18 cellular contexts compared by ENCODE assay signal in genomic region chr11:38014405-38014804, GRCh38.
DNase-seq lines count a peak whose midpoint lies in the region; ATAC-seq and TF ChIP-seq lines count a peak whose summit lies in the region.
"Had no signal": no experiment of that assay in that cellular context is flagged by ENCODE, and none has a peak within 500 bp of the region (broad histone marks: within the 10 kb centered on the region; RNA-seq: fewer than 3 reads in every experiment).

No MANE protein-coding gene starts in this region.

- no peaks in the 10 kb centered on the region for H3K9me3 Mint-ChIP-seq in endothelial cell (ENCODE audit: unreplicated experiment)

- H3K27me3 Mint-ChIP-seq in endothelial cell (ENCODE audit: unreplicated experiment), result peaks cover 1% of the 10 kb centered on the region
- H3K27me3 Mint-ChIP-seq: activated CD4-positive, alpha-beta memory T cell treated with anti-CD3 and anti-CD28 coated beads, Interleukin-2, amount 10 ng/mL, durations not matched to agents 7 days and 5 days; activated naive CD8-positive, alpha-beta T cell treated with anti-CD3 and anti-CD28 coated beads for 36 hours had no signal

- H3K36me3 Mint-ChIP-seq in endothelial cell (ENCODE audit: low read depth, unreplicated experiment), result no peaks in the 10 kb centered on the region
- H3K36me3 Mint-ChIP-seq: activated naive CD8-positive, alpha-beta T cell treated with anti-CD3 and anti-CD28 coated beads for 36 hours had no signal

- intact Hi-C loops in sciatic nerve (cut with DNase I), result no loop called here

- no peaks in the 10 kb centered on the region for H3K4me1 Mint-ChIP-seq in endothelial cell (ENCODE audit: unreplicated experiment)
- H3K4me1 Mint-ChIP-seq: activated CD4-positive, alpha-beta memory T cell treated with anti-CD3 and anti-CD28 coated beads, Interleukin-2, amount 10 ng/mL, durations not matched to agents 7 days and 5 days; activated naive CD8-positive, alpha-beta T cell treated with anti-CD3 and anti-CD28 coated beads for 36 hours had no signal

- ATAC-seq in sciatic nerve (peak; percentile 95), left lobe of liver (no peak)

- H3K4me3 Mint-ChIP-seq in endothelial cell (ENCODE audit: unreplicated experiment), result no peak overlapping the region
- H3K4me3 Mint-ChIP-seq: activated CD4-positive, alpha-beta memory T cell treated with anti-CD3 and anti-CD28 coated beads, Interleukin-2, amount 10 ng/mL, durations not matched to agents 7 days and 5 days; activated naive CD8-positive, alpha-beta T cell treated with anti-CD3 and anti-CD28 coated beads for 36 hours had no signal

- no peak for TF ChIP-seq CTCF in endothelial cell (IDR thresholded peaks at IDR 0.05; ENCODE audit: unreplicated experiment)

- H3K27ac Mint-ChIP-seq in endothelial cell (ENCODE audit: unreplicated experiment), result no peak overlapping the region
- H3K27ac Mint-ChIP-seq: activated CD4-positive, alpha-beta memory T cell treated with anti-CD3 and anti-CD28 coated beads, Interleukin-2, amount 10 ng/mL, durations not matched to agents 7 days and 5 days; activated naive CD8-positive, alpha-beta T cell treated with anti-CD3 and anti-CD28 coated beads for 36 hours had no signal

- DNase-seq in HS-27A (ENCODE audit: low read depth), result peak; percentile 39
- peak; percentile 31 for DNase-seq in amniotic epithelial cell (ENCODE audit: low read depth)
- peak; percentile 43 for DNase-seq in glomerular visceral epithelial cell (ENCODE audit: extremely low spot score)
- no peak for DNase-seq in sciatic nerve (ENCODE audit: low spot score)
- DNase-seq in NCI-H1436 treated with DMSO at 0.1 percent for 48 hours (lab: John Stamatoyannopoulos, UW), result no peak
- no peak for DNase-seq in anterior cingulate cortex (lab: John Stamatoyannopoulos, UW)
- DNase-seq in left lobe of liver (ENCODE audit: low spot score), result no peak
- no peak for DNase-seq in endothelial cell (ENCODE audit: low spot score)
- DNase-seq: activated CD4-positive, alpha-beta memory T cell treated with anti-CD3 and anti-CD28 coated beads, Interleukin-2, amount 10 ng/mL, durations not matched to agents 7 days and 5 days; activated naive CD8-positive, alpha-beta T cell treated with anti-CD3 and anti-CD28 coated beads for 36 hours; activated T-cell treated with anti-CD3 and anti-CD28 coated beads, Interleukin-2, amount 50 U/mL, for 48 hours; BE2C; midbrain; NCI-H2081; NCI-H774; Peyer's patch; stimulated activated CD4-positive, alpha-beta T cell treated with anti-CD3 and anti-CD28 coated beads, Interleukin-4, amount 100 ng/mL, for 4 hours; testis had no signal

Comparison
In these comparisons a context has a peak if more than half of its experiments do, and no peak if none do; other contexts are left out.
1. DNase-seq: peak in HS-27A (single experiment), amniotic epithelial cell (single experiment) and glomerular visceral epithelial cell (single experiment); none in sciatic nerve (single experiment), NCI-H1436 treated with DMSO at 0.1 percent for 48 hours (single experiment), anterior cingulate cortex (0 of 58), left lobe of liver (single experiment) and endothelial cell (single experiment).